Comparison of ENCODE assay signal across 20 cellular contexts in genomic region chr1:1529321-1529720, GRCh38. TPM values are rescaled to one million over a fixed set of nuclear protein-coding genes. Genes with fewer than 3 reads are reported as not detected.
DNase-seq lines count a peak whose midpoint lies in the region; ATAC-seq, FAIRE-seq and TF ChIP-seq lines count a peak whose summit lies in the region.
"Had no signal": no experiment of that assay in that cellular context is flagged by ENCODE, and none has a peak within 500 bp of the region (broad histone marks: within the 10 kb centered on the region; RNA-seq: fewer than 3 reads in every experiment).

No MANE protein-coding gene starts in this region.

- no peak for TF ChIP-seq POLR2A in HepG2 (IDR thresholded peaks at IDR 0.05; ENCODE audit: insufficient read depth in 1 of 2, low read depth in 2 of 2, low read length in 2 of 2)
- no peak for TF ChIP-seq POLR2A in right lobe of liver (IDR thresholded peaks at IDR 0.05)

- H3K4me3 ChIP-seq in HepG2 (replicated peaks in 1 of 3; ENCODE audit: insufficient read depth in 1 of 3, low read depth in 2 of 3, low read length in 3 of 3) (no peak overlapping the region), right lobe of liver (no peak overlapping the region), MM.1S (ENCODE audit: low read length) (no peak overlapping the region)

- CTCF ChIA-PET in HepG2 (lab: Yijun Ruan, JAX; ENCODE audit: low intra/inter-chr PET ratio, low total read pairs) = no interaction called here

- ATAC-seq in HepG2 (no peak), right lobe of liver (no peak)
- no peak for ATAC-seq in activated T-helper 17 cell treated with anti-CD3 and anti-CD28 coated beads, Interleukin-2, amount 50 U/mL, for 72 hours (replicated peaks)
- ATAC-seq: HCT116 had no signal

- H3K27ac Mint-ChIP-seq in activated T-helper 17 cell treated with anti-CD3 and anti-CD28 coated beads, Interleukin-2, amount 50 U/mL, for 72 hours = no peak overlapping the region
- H3K27ac Mint-ChIP-seq: CD4-positive, alpha-beta T cell; IgD-negative memory B cell had no signal

- POLR2A ChIA-PET in HepG2 (lab: Yijun Ruan, JAX) = no interaction called here

- H3K4me1 ChIP-seq in HepG2 (ENCODE audit: insufficient read depth, low read length) (no peaks in the 10 kb centered on the region), right lobe of liver (no peaks in the 10 kb centered on the region), MM.1S (ENCODE audit: low read length) (no peaks in the 10 kb centered on the region)
- H3K4me1 ChIP-seq: Caco-2 had no signal

- H3K36me3 ChIP-seq in HepG2 (replicated peaks in 1 of 2; ENCODE audit: control insufficient read depth in 1 of 2, insufficient read depth in 2 of 2, low read length in 2 of 2) (peaks cover 14 to 24% of the 10 kb centered on the region in 2 experiments; a peak in 4 of 5 replicates), right lobe of liver (peaks cover 0 to 12% (median 0%) of the 10 kb centered on the region in 4 donors), MM.1S (replicated peaks; ENCODE audit: insufficient read depth, low read length) (no peaks in the 10 kb centered on the region)

- H3K27me3 ChIP-seq in HepG2 (ENCODE audit: control insufficient read depth in 1 of 2, insufficient read depth in 2 of 2, low read length in 2 of 2) = no peaks in the 10 kb centered on the region
- H3K27me3 ChIP-seq in right lobe of liver = no peaks in the 10 kb centered on the region
- H3K27me3 ChIP-seq in MM.1S (replicated peaks; ENCODE audit: insufficient read depth, low read length) = no peaks in the 10 kb centered on the region

- in situ Hi-C loops in HepG2 (cut with HindIII; ENCODE audit: extremely low pct_ligation_motif_present, low pct_unique_long_range_greater_than_20kb) = no loop called here

- no peaks in the 10 kb centered on the region for H3K9me3 ChIP-seq in HepG2 (ENCODE audit: low read length)
- H3K9me3 ChIP-seq in right lobe of liver = no peaks in the 10 kb centered on the region
- H3K9me3 ChIP-seq in MM.1S (replicated peaks; ENCODE audit: insufficient read depth, low read length) = no peaks in the 10 kb centered on the region
- H3K9me3 ChIP-seq: Caco-2 had no signal

- H4K20me1 ChIP-seq in HepG2 (ENCODE audit: insufficient read depth, low read length) = no peaks in the 10 kb centered on the region
- H4K20me1 ChIP-seq in MM.1S (ENCODE audit: insufficient read depth, low read length) = no peaks in the 10 kb centered on the region

- no peaks in the 10 kb centered on the region for H3K9me2 ChIP-seq in MM.1S (replicated peaks; ENCODE audit: insufficient read depth, low read length)

- no peaks in the 10 kb centered on the region for H3K9me3 Mint-ChIP-seq in activated T-helper 17 cell treated with anti-CD3 and anti-CD28 coated beads, Interleukin-2, amount 50 U/mL, for 72 hours

- H3K27me3 Mint-ChIP-seq in activated T-helper 17 cell treated with anti-CD3 and anti-CD28 coated beads, Interleukin-2, amount 50 U/mL, for 72 hours = no peaks in the 10 kb centered on the region
- H3K27me3 Mint-ChIP-seq: CD4-positive, alpha-beta T cell; IgD-negative memory B cell had no signal

- no peaks in the 10 kb centered on the region for H3F3A ChIP-seq in MM.1S (ENCODE audit: insufficient read depth, low read length)

- no peak for TF ChIP-seq EP300 in HepG2 (IDR thresholded peaks at IDR 0.05; ENCODE audit: low read depth in 2 of 2, low read length in 2 of 2)
- no peak for TF ChIP-seq EP300 in HepG2 (CRISPR knock-in tag; IDR thresholded peaks at IDR 0.05; ENCODE audit: borderline replicate concordance)

- H3K79me2 ChIP-seq in HepG2 (ENCODE audit: insufficient read depth, low read length) (no peaks in the 10 kb centered on the region), MM.1S (ENCODE audit: low read length) (no peaks in the 10 kb centered on the region)

- no CpG with 5 or more reads among the region's 18 CpGs for WGBS in HepG2 (ENCODE audit: low lambda C conversion rate)
- WGBS in right lobe of liver (ENCODE audit: insufficient coverage, low coverage, low lambda C conversion rate, missing lambda C conversion rate) = no CpG with 5 or more reads among the region's 18 CpGs

- BruUV-seq in HepG2 (replicated peaks; lab: Mats Ljungman, UMichigan) = no TSS peak

- no peak for TF ChIP-seq CTCF in HepG2 (CRISPR knock-in tag; IDR thresholded peaks at IDR 0.05)
- TF ChIP-seq CTCF in right lobe of liver (IDR thresholded peaks at IDR 0.05) = no peak
- TF ChIP-seq CTCF in GM20000 (IDR thresholded peaks at IDR 0.05; ENCODE audit: extremely low read depth, missing control alignments) = no peak
- TF ChIP-seq CTCF in MM.1S (IDR thresholded peaks at IDR 0.05; ENCODE audit: low read length) = no peak

- no peak for FAIRE-seq in HepG2 (lab: Jason Lieb, UNC)
- FAIRE-seq: GM12892, HTR-8/SVneo had no signal

- no peak overlapping the region for H3K4me2 ChIP-seq in HepG2 (ENCODE audit: low read depth, low read length)
- no peak overlapping the region for H3K4me2 ChIP-seq in MM.1S (ENCODE audit: low read depth, low read length)

- H3K4me1 Mint-ChIP-seq in activated T-helper 17 cell treated with anti-CD3 and anti-CD28 coated beads, Interleukin-2, amount 50 U/mL, for 72 hours = no peaks in the 10 kb centered on the region
- H3K4me1 Mint-ChIP-seq: IgD-negative memory B cell had no signal

- TF ChIP-seq RAD21 in HepG2 (CRISPR knock-in tag; IDR thresholded peaks at IDR 0.05) = no peak

- no peak overlapping the region for H3K4me3 Mint-ChIP-seq in activated T-helper 17 cell treated with anti-CD3 and anti-CD28 coated beads, Interleukin-2, amount 50 U/mL, for 72 hours
- H3K4me3 Mint-ChIP-seq: CD4-positive, alpha-beta T cell; IgD-negative memory B cell had no signal

- intact Hi-C loops in HepG2 (cut with micrococcal nuclease; ENCODE audit: unreplicated experiment) = no loop called here
- intact Hi-C loops in right lobe of liver (cut with DNase I) = no loop called here

- no peak overlapping the region for H2AFZ ChIP-seq in HepG2 (ENCODE audit: low read length)
- no peak overlapping the region for H2AFZ ChIP-seq in MM.1S (ENCODE audit: low read length)

- H3K9ac ChIP-seq in HepG2 (ENCODE audit: insufficient read depth, low read depth, low read length) (no peak overlapping the region), MM.1S (ENCODE audit: low read length) (no peak overlapping the region)

- DNase-seq in HepG2 (ENCODE audit: low spot score) (no peak), right lobe of liver (no peak), GM20000 (ENCODE audit: low spot score) (peak; percentile 17), iPS-NIHi11 (ENCODE audit: low spot score) (peak; percentile 5), MM.1S (no peak)
- DNase-seq: AML-193; Caco-2; CD4-positive, alpha-beta T cell; DMS153; DMS79; GDM1; GOT3; H7 had no signal

- H3K36me3 Mint-ChIP-seq in activated T-helper 17 cell treated with anti-CD3 and anti-CD28 coated beads, Interleukin-2, amount 50 U/mL, for 72 hours (ENCODE audit: low read depth) = peaks cover 58% of the 10 kb centered on the region

- H3K27ac ChIP-seq in HepG2 (ENCODE audit: extremely low read length, insufficient read depth, low read length) = no peak overlapping the region
- no peak overlapping the region for H3K27ac ChIP-seq in right lobe of liver
- H3K27ac ChIP-seq in MM.1S (ENCODE audit: low read length) = no peak overlapping the region
- H3K27ac ChIP-seq: C4-2B had no signal

RNA-seq across cellular contexts. Expression of gene TMEM240, which starts 11.1 kb away (rescaled TPM):
- total RNA-seq in HepG2 (2016; rRNA removed; fragmentation: Illumina TruSeq; extraction: Trizol) (not detected in 2 replicates), right lobe of liver (under 1 TPM in 1 of 6 experiments, not detected in 5; 0.40 TPM)
- not detected in 2 replicates for total RNA-seq in HepG2 (2016; cell fraction: cytosol; rRNA removed; fragmentation: Illumina TruSeq; extraction: Trizol; ENCODE audit: low read depth)
- not detected in 2 replicates for total RNA-seq in HepG2 (2016; cell fraction: insoluble cytoplasmic fraction; rRNA removed; fragmentation: Illumina TruSeq; extraction: Trizol)
- total RNA-seq in HepG2 (2016; cell fraction: membrane; rRNA removed; fragmentation: Illumina TruSeq; extraction: Trizol) = not detected in 2 replicates
- not detected in 2 replicates for total RNA-seq in HepG2 (2016; cell fraction: nucleus; rRNA removed; fragmentation: Illumina TruSeq; extraction: Trizol)
- 0.17 and 0.21 TPM in 2 replicates for polyA plus RNA-seq in HepG2 (2011; rRNA removed)
- polyA plus RNA-seq in HepG2 (2011; cell fraction: cytosol; rRNA removed) = 0.17 TPM in 1 of 2 replicates, not detected in the other
- 3.9 and 4.5 TPM in 2 replicates for polyA plus RNA-seq in HepG2 (2011; cell fraction: nucleus; rRNA removed)
- 0.58 and 1.1 TPM in 2 replicates for polyA plus RNA-seq in HepG2 (2012)
- not detected in 2 replicates for polyA plus RNA-seq in HepG2 (2016; cell fraction: cytosol; fragmentation: Illumina TruSeq; extraction: Trizol; ENCODE audit: low read depth)
- polyA plus RNA-seq in HepG2 (2016; cell fraction: insoluble cytoplasmic fraction; fragmentation: Illumina TruSeq; extraction: Trizol; ENCODE audit: low read depth) = 0.34 TPM in 1 of 2 replicates, not detected in the other
- not detected in 2 replicates for polyA plus RNA-seq in HepG2 (2016; cell fraction: membrane; fragmentation: Illumina TruSeq; extraction: Trizol; ENCODE audit: low read depth)
- polyA plus RNA-seq in HepG2 (2016; cell fraction: nucleus; fragmentation: Illumina TruSeq; extraction: Trizol; ENCODE audit: insufficient read depth, low read depth) = 0.90 TPM in 1 of 2 replicates, not detected in the other
- not detected in 2 replicates for polyA minus RNA-seq in HepG2 (2011; rRNA and poly(A)+ RNA removed; ENCODE audit: low replicate concordance)
- polyA minus RNA-seq in HepG2 (2011; cell fraction: cytosol; rRNA and poly(A)+ RNA removed) = not detected in 2 replicates
- not detected in 2 replicates for polyA minus RNA-seq in HepG2 (2011; cell fraction: nucleus; rRNA and poly(A)+ RNA removed)
- total RNA-seq in activated T-helper 17 cell treated with anti-CD3 and anti-CD28 coated beads, Interleukin-2, amount 50 U/mL, for 72 hours = 1 to 10 TPM; 2.1 to 2.3 TPM
- total RNA-seq: A172 had no signal
- polyA plus RNA-seq: IgD-negative memory B cell had no signal

RNA-seq across cellular contexts. Expression of gene ATAD3A, which starts 17.4 kb away (rescaled TPM):
- total RNA-seq in HepG2 (2016; rRNA removed; fragmentation: Illumina TruSeq; extraction: Trizol) (33.4 and 49.0 TPM in 2 replicates), right lobe of liver (10 to 100 TPM; 10.8 to 31.7 (median 13.1) TPM)
- total RNA-seq in HepG2 (2016; cell fraction: cytosol; rRNA removed; fragmentation: Illumina TruSeq; extraction: Trizol; ENCODE audit: low read depth) = 18.2 and 18.9 TPM in 2 replicates
- 27.6 and 52.7 TPM in 2 replicates for total RNA-seq in HepG2 (2016; cell fraction: insoluble cytoplasmic fraction; rRNA removed; fragmentation: Illumina TruSeq; extraction: Trizol)
- total RNA-seq in HepG2 (2016; cell fraction: membrane; rRNA removed; fragmentation: Illumina TruSeq; extraction: Trizol) = 38.0 and 38.8 TPM in 2 replicates
- total RNA-seq in HepG2 (2016; cell fraction: nucleus; rRNA removed; fragmentation: Illumina TruSeq; extraction: Trizol) = 30.1 and 34.5 TPM in 2 replicates
- 10.6 and 15.5 TPM in 2 replicates for polyA plus RNA-seq in HepG2 (2011; rRNA removed)
- 11.1 and 18.2 TPM in 2 replicates for polyA plus RNA-seq in HepG2 (2011; cell fraction: cytosol; rRNA removed)
- polyA plus RNA-seq in HepG2 (2011; cell fraction: nucleus; rRNA removed) = 45.2 and 49.3 TPM in 2 replicates
- 12.6 and 17.3 TPM in 2 replicates for polyA plus RNA-seq in HepG2 (2012)
- polyA plus RNA-seq in HepG2 (2016; cell fraction: cytosol; fragmentation: Illumina TruSeq; extraction: Trizol; ENCODE audit: low read depth) = 19.2 and 20.9 TPM in 2 replicates
- 33.0 and 40.7 TPM in 2 replicates for polyA plus RNA-seq in HepG2 (2016; cell fraction: insoluble cytoplasmic fraction; fragmentation: Illumina TruSeq; extraction: Trizol; ENCODE audit: low read depth)
- polyA plus RNA-seq in HepG2 (2016; cell fraction: membrane; fragmentation: Illumina TruSeq; extraction: Trizol; ENCODE audit: low read depth) = 30.9 and 31.4 TPM in 2 replicates
- 80.5 and 96.5 TPM in 2 replicates for polyA plus RNA-seq in HepG2 (2016; cell fraction: nucleus; fragmentation: Illumina TruSeq; extraction: Trizol; ENCODE audit: insufficient read depth, low read depth)
- 21.9 and 37.5 TPM in 2 replicates for polyA minus RNA-seq in HepG2 (2011; rRNA and poly(A)+ RNA removed; ENCODE audit: low replicate concordance)
- 11.0 and 16.1 TPM in 2 replicates for polyA minus RNA-seq in HepG2 (2011; cell fraction: cytosol; rRNA and poly(A)+ RNA removed)
- polyA minus RNA-seq in HepG2 (2011; cell fraction: nucleus; rRNA and poly(A)+ RNA removed) = 8.6 and 10.7 TPM in 2 replicates
- 10 to 100 TPM; 24.2 to 56.8 TPM for total RNA-seq in activated T-helper 17 cell treated with anti-CD3 and anti-CD28 coated beads, Interleukin-2, amount 50 U/mL, for 72 hours

RNA-seq across cellular contexts. Expression of gene SSU72, which starts 45.3 kb away (rescaled TPM):
- total RNA-seq in HepG2 (2016; rRNA removed; fragmentation: Illumina TruSeq; extraction: Trizol) (63.5 and 67.1 TPM in 2 replicates), right lobe of liver (10 to 100 TPM; 46.6 to 72.6 (median 63.8) TPM)
- 174 and 181 TPM in 2 replicates for total RNA-seq in HepG2 (2016; cell fraction: cytosol; rRNA removed; fragmentation: Illumina TruSeq; extraction: Trizol; ENCODE audit: low read depth)
- 55.4 and 71.0 TPM in 2 replicates for total RNA-seq in HepG2 (2016; cell fraction: insoluble cytoplasmic fraction; rRNA removed; fragmentation: Illumina TruSeq; extraction: Trizol)
- 205 and 206 TPM in 2 replicates for total RNA-seq in HepG2 (2016; cell fraction: membrane; rRNA removed; fragmentation: Illumina TruSeq; extraction: Trizol)
- 33.8 and 37.5 TPM in 2 replicates for total RNA-seq in HepG2 (2016; cell fraction: nucleus; rRNA removed; fragmentation: Illumina TruSeq; extraction: Trizol)
- polyA plus RNA-seq in HepG2 (2011; rRNA removed) = 41.7 and 42.8 TPM in 2 replicates
- 46.2 and 47.3 TPM in 2 replicates for polyA plus RNA-seq in HepG2 (2011; cell fraction: cytosol; rRNA removed)
- 54.5 and 58.4 TPM in 2 replicates for polyA plus RNA-seq in HepG2 (2011; cell fraction: nucleus; rRNA removed)
- polyA plus RNA-seq in HepG2 (2012) = 78.4 and 81.7 TPM in 2 replicates
- 402 and 408 TPM in 2 replicates for polyA plus RNA-seq in HepG2 (2016; cell fraction: cytosol; fragmentation: Illumina TruSeq; extraction: Trizol; ENCODE audit: low read depth)
- polyA plus RNA-seq in HepG2 (2016; cell fraction: insoluble cytoplasmic fraction; fragmentation: Illumina TruSeq; extraction: Trizol; ENCODE audit: low read depth) = 95.7 and 105 TPM in 2 replicates
- polyA plus RNA-seq in HepG2 (2016; cell fraction: membrane; fragmentation: Illumina TruSeq; extraction: Trizol; ENCODE audit: low read depth) = 348 and 359 TPM in 2 replicates
- 88.7 and 92.0 TPM in 2 replicates for polyA plus RNA-seq in HepG2 (2016; cell fraction: nucleus; fragmentation: Illumina TruSeq; extraction: Trizol; ENCODE audit: insufficient read depth, low read depth)
- polyA minus RNA-seq in HepG2 (2011; rRNA and poly(A)+ RNA removed; ENCODE audit: low replicate concordance) = 60.1 and 74.5 TPM in 2 replicates
- polyA minus RNA-seq in HepG2 (2011; cell fraction: cytosol; rRNA and poly(A)+ RNA removed) = 44.8 and 47.0 TPM in 2 replicates
- polyA minus RNA-seq in HepG2 (2011; cell fraction: nucleus; rRNA and poly(A)+ RNA removed) = 35.7 and 37.5 TPM in 2 replicates
- 100 to 1,000 TPM in 1 of 2 donors, 10 to 100 TPM in 1; 75.6 to 133 TPM for total RNA-seq in activated T-helper 17 cell treated with anti-CD3 and anti-CD28 coated beads, Interleukin-2, amount 50 U/mL, for 72 hours

RNA-seq across cellular contexts. Expression of gene ATAD3B, which starts 57.8 kb away (rescaled TPM):
- 21.1 and 31.1 TPM in 2 replicates for total RNA-seq in HepG2 (2016; rRNA removed; fragmentation: Illumina TruSeq; extraction: Trizol)
- 26.1 and 27.7 TPM in 2 replicates for total RNA-seq in HepG2 (2016; cell fraction: cytosol; rRNA removed; fragmentation: Illumina TruSeq; extraction: Trizol; ENCODE audit: low read depth)
- 19.1 and 31.9 TPM in 2 replicates for total RNA-seq in HepG2 (2016; cell fraction: insoluble cytoplasmic fraction; rRNA removed; fragmentation: Illumina TruSeq; extraction: Trizol)
- 24.8 and 25.7 TPM in 2 replicates for total RNA-seq in HepG2 (2016; cell fraction: membrane; rRNA removed; fragmentation: Illumina TruSeq; extraction: Trizol)
- total RNA-seq in HepG2 (2016; cell fraction: nucleus; rRNA removed; fragmentation: Illumina TruSeq; extraction: Trizol) = 28.8 and 34.2 TPM in 2 replicates
- polyA plus RNA-seq in HepG2 (2011; rRNA removed) = 9.6 and 15.4 TPM in 2 replicates
- polyA plus RNA-seq in HepG2 (2011; cell fraction: cytosol; rRNA removed) = 7.3 and 12.3 TPM in 2 replicates
- polyA plus RNA-seq in HepG2 (2011; cell fraction: nucleus; rRNA removed) = 82.9 and 84.6 TPM in 2 replicates
- 9.1 and 14.3 TPM in 2 replicates for polyA plus RNA-seq in HepG2 (2012)
- 11.2 and 12.2 TPM in 2 replicates for polyA plus RNA-seq in HepG2 (2016; cell fraction: cytosol; fragmentation: Illumina TruSeq; extraction: Trizol; ENCODE audit: low read depth)
- 22.1 and 23.9 TPM in 2 replicates for polyA plus RNA-seq in HepG2 (2016; cell fraction: insoluble cytoplasmic fraction; fragmentation: Illumina TruSeq; extraction: Trizol; ENCODE audit: low read depth)
- 16.4 and 18.0 TPM in 2 replicates for polyA plus RNA-seq in HepG2 (2016; cell fraction: membrane; fragmentation: Illumina TruSeq; extraction: Trizol; ENCODE audit: low read depth)
- 108 and 128 TPM in 2 replicates for polyA plus RNA-seq in HepG2 (2016; cell fraction: nucleus; fragmentation: Illumina TruSeq; extraction: Trizol; ENCODE audit: insufficient read depth, low read depth)
- polyA minus RNA-seq in HepG2 (2011; rRNA and poly(A)+ RNA removed; ENCODE audit: low replicate concordance) = 15.4 and 54.9 TPM in 2 replicates
- 8.0 and 10.3 TPM in 2 replicates for polyA minus RNA-seq in HepG2 (2011; cell fraction: cytosol; rRNA and poly(A)+ RNA removed)
- 18.0 and 21.1 TPM in 2 replicates for polyA minus RNA-seq in HepG2 (2011; cell fraction: nucleus; rRNA and poly(A)+ RNA removed)
- 10 to 100 TPM in 3 of 6 experiments, 1 to 10 TPM in 3; 8.9 to 15.0 (median 10.2) TPM for total RNA-seq in right lobe of liver
- total RNA-seq in activated T-helper 17 cell treated with anti-CD3 and anti-CD28 coated beads, Interleukin-2, amount 50 U/mL, for 72 hours = 10 to 100 TPM; 24.6 to 55.5 TPM

Comparison
In these comparisons a context has a peak if more than half of its experiments do, and no peak if none do; other contexts are left out.
1. DNase-seq: peak in GM20000 (single experiment) and iPS-NIHi11 (single experiment); none in HepG2 (single experiment), right lobe of liver (0 of 3) and MM.1S (single experiment).